ENCODE assay signal across 10 cellular contexts in the genomic region with DNA sequence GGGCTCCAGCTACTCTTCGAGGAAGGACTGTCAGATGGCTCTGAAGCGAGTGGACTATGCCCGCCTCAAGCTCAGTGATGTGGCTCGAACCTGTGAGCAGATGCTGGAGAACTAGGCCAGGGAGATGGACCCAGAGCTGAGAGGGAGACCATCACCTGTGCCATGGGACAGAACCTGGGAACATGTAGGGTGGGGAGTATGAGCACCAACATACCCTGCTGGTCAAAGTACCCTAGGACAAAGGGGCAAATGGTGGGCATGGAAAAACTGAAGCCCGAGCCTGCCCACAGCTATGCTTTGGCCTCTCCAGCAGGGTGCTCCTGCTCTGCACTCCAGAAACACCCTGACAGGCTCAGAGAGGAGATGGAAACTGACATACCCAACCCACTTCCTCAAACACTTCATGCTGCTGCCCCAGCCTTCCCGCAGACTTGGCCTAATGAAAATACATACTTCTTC. TPM values are rescaled to one million over a fixed set of nuclear protein-coding genes. Genes with fewer than 3 reads are reported as not detected.
A peak's percentile ranks its signal among the peaks of the same experiment; 100 is the strongest.
DNase-seq lines count a peak whose midpoint lies in the region; ATAC-seq and TF ChIP-seq lines count a peak whose summit lies in the region.
"Had no signal": no experiment of that assay in that cellular context is flagged by ENCODE, and none has a peak within 500 bp of the region (broad histone marks: within the 10 kb centered on the region; RNA-seq: fewer than 3 reads in every experiment).

No MANE protein-coding gene starts in this region.

- peak; percentile 68 for TF ChIP-seq CTCF in GM12872 (IDR thresholded peaks at IDR 0.05; ENCODE audit: insufficient read depth, low read depth, low read length)

- DNase-seq in KBM-7, result peak; percentile 90
- DNase-seq in naive thymus-derived CD8-positive, alpha-beta T cell, result no peak
- DNase-seq in NCI-H187 (lab: John Stamatoyannopoulos, UW), result no peak
- DNase-seq in NCI-H1048 (lab: John Stamatoyannopoulos, UW), result no peak
- DNase-seq: activated naive CD4-positive, alpha-beta T cell treated with Interleukin-2 at 50 U/mL for 16 hours; occipital lobe had no signal

- peaks cover 19% of the 10 kb centered on the region for H3K36me3 Mint-ChIP-seq in activated T-helper 17 cell treated with anti-CD3 and anti-CD28 coated beads, Interleukin-2, amount 50 U/mL, for 72 hours (ENCODE audit: low read depth)
- no peaks in the 10 kb centered on the region for H3K36me3 Mint-ChIP-seq in naive thymus-derived CD8-positive, alpha-beta T cell

- H3K4me1 Mint-ChIP-seq in activated T-helper 17 cell treated with anti-CD3 and anti-CD28 coated beads, Interleukin-2, amount 50 U/mL, for 72 hours, result peaks cover 15% of the 10 kb centered on the region
- peaks cover 14 to 55% (median 24%) of the 10 kb centered on the region in 4 donors for H3K4me1 Mint-ChIP-seq in naive thymus-derived CD8-positive, alpha-beta T cell

- in situ Hi-C loops in KBM-7 (cut with MboI; ENCODE audit: low pct_unique_long_range_greater_than_20kb, low sequenced_read_pairs), result no loop called here

- no peaks in the 10 kb centered on the region for H3K9me3 Mint-ChIP-seq in activated T-helper 17 cell treated with anti-CD3 and anti-CD28 coated beads, Interleukin-2, amount 50 U/mL, for 72 hours
- H3K9me3 Mint-ChIP-seq in naive thymus-derived CD8-positive, alpha-beta T cell, result no peaks in the 10 kb centered on the region

- peak overlapping the region; percentile 95 for H3K4me3 Mint-ChIP-seq in activated T-helper 17 cell treated with anti-CD3 and anti-CD28 coated beads, Interleukin-2, amount 50 U/mL, for 72 hours
- peak overlapping the region in 4 of 10 donors; percentile 27 to 74 (median 40) for H3K4me3 Mint-ChIP-seq in naive thymus-derived CD8-positive, alpha-beta T cell

- H3K27me3 Mint-ChIP-seq in activated T-helper 17 cell treated with anti-CD3 and anti-CD28 coated beads, Interleukin-2, amount 50 U/mL, for 72 hours, result no peaks in the 10 kb centered on the region
- H3K27me3 Mint-ChIP-seq in naive thymus-derived CD8-positive, alpha-beta T cell, result peaks cover 0 to 2% (median 0%) of the 10 kb centered on the region in 5 donors

- ATAC-seq in activated T-helper 17 cell treated with anti-CD3 and anti-CD28 coated beads, Interleukin-2, amount 50 U/mL, for 72 hours (replicated peaks), result no peak
- ATAC-seq in naive thymus-derived CD8-positive, alpha-beta T cell, result no peak
- ATAC-seq in GM21825 (IDR thresholded peaks at IDR 0.05; ENCODE audit: unreplicated experiment) (no peak), GM21717 (IDR thresholded peaks at IDR 0.05; ENCODE audit: unreplicated experiment) (no peak)

- POLR2A ChIA-PET in naive thymus-derived CD8-positive, alpha-beta T cell (lab: Charles Lee), result interaction anchor here (0.6 to 4.6 kb wide), 3 partner anchors 23 to 80 kb away, joined by 3 to 39 read pairs (median 3); a partner anchor contains a TSS

- H3K27ac Mint-ChIP-seq in activated T-helper 17 cell treated with anti-CD3 and anti-CD28 coated beads, Interleukin-2, amount 50 U/mL, for 72 hours, result peak overlapping the region; percentile 75
- H3K27ac Mint-ChIP-seq in naive thymus-derived CD8-positive, alpha-beta T cell, result peak overlapping the region in 6 of 10 donors; percentile 22 to 87 (median 71)

RNA-seq across cellular contexts. Expression of a gene that starts 1.9 kb away (rescaled TPM):
- total RNA-seq in activated T-helper 17 cell treated with anti-CD3 and anti-CD28 coated beads, Interleukin-2, amount 50 U/mL, for 72 hours, result 10 to 100 TPM; 25.3 to 25.7 TPM
- total RNA-seq in naive thymus-derived CD8-positive, alpha-beta T cell, result 10 to 100 TPM; 31.1 to 32.7 TPM
- 10 to 100 TPM; 37.2 to 81.1 (median 38.9) TPM for polyA plus RNA-seq in naive thymus-derived CD8-positive, alpha-beta T cell

RNA-seq across cellular contexts. Expression of a gene that starts 6.5 kb away (rescaled TPM):
- total RNA-seq in activated T-helper 17 cell treated with anti-CD3 and anti-CD28 coated beads, Interleukin-2, amount 50 U/mL, for 72 hours, result under 1 TPM in 1 of 2 donors, not detected in 1; 0.42 TPM
- total RNA-seq in naive thymus-derived CD8-positive, alpha-beta T cell, result under 1 TPM; 0.38 to 0.47 TPM
- polyA plus RNA-seq in naive thymus-derived CD8-positive, alpha-beta T cell, result under 1 TPM in 1 of 3 donors, not detected in 2; 0.10 TPM

RNA-seq across cellular contexts. Expression of a gene that starts 6.6 kb away (rescaled TPM):
- 1 to 10 TPM; 2.7 to 6.7 TPM for total RNA-seq in activated T-helper 17 cell treated with anti-CD3 and anti-CD28 coated beads, Interleukin-2, amount 50 U/mL, for 72 hours
- 1 to 10 TPM; 5.5 to 5.6 TPM for total RNA-seq in naive thymus-derived CD8-positive, alpha-beta T cell
- 1 to 10 TPM; 2.2 to 5.9 (median 2.5) TPM for polyA plus RNA-seq in naive thymus-derived CD8-positive, alpha-beta T cell

RNA-seq across cellular contexts. Expression of a gene that starts 22.7 kb away (rescaled TPM):
- total RNA-seq in activated T-helper 17 cell treated with anti-CD3 and anti-CD28 coated beads, Interleukin-2, amount 50 U/mL, for 72 hours, result 100 to 1,000 TPM; 281 to 307 TPM
- 100 to 1,000 TPM; 402 to 413 TPM for total RNA-seq in naive thymus-derived CD8-positive, alpha-beta T cell
- polyA plus RNA-seq in naive thymus-derived CD8-positive, alpha-beta T cell, result 10 to 100 TPM; 47.0 to 60.5 (median 49.4) TPM

RNA-seq across cellular contexts. Expression of a gene that starts 29.2 kb away (rescaled TPM):
- total RNA-seq in activated T-helper 17 cell treated with anti-CD3 and anti-CD28 coated beads, Interleukin-2, amount 50 U/mL, for 72 hours, result 100 to 1,000 TPM in 1 of 2 donors, 10 to 100 TPM in 1; 87.1 to 107 TPM
- 10 to 100 TPM; 70.6 to 71.3 TPM for total RNA-seq in naive thymus-derived CD8-positive, alpha-beta T cell
- polyA plus RNA-seq in naive thymus-derived CD8-positive, alpha-beta T cell, result 10 to 100 TPM in 2 of 3 donors, 1 to 10 TPM in 1; 8.9 to 13.3 (median 12.1) TPM
